ENCODE assay signal across 1 cellular context in the genomic region with DNA sequence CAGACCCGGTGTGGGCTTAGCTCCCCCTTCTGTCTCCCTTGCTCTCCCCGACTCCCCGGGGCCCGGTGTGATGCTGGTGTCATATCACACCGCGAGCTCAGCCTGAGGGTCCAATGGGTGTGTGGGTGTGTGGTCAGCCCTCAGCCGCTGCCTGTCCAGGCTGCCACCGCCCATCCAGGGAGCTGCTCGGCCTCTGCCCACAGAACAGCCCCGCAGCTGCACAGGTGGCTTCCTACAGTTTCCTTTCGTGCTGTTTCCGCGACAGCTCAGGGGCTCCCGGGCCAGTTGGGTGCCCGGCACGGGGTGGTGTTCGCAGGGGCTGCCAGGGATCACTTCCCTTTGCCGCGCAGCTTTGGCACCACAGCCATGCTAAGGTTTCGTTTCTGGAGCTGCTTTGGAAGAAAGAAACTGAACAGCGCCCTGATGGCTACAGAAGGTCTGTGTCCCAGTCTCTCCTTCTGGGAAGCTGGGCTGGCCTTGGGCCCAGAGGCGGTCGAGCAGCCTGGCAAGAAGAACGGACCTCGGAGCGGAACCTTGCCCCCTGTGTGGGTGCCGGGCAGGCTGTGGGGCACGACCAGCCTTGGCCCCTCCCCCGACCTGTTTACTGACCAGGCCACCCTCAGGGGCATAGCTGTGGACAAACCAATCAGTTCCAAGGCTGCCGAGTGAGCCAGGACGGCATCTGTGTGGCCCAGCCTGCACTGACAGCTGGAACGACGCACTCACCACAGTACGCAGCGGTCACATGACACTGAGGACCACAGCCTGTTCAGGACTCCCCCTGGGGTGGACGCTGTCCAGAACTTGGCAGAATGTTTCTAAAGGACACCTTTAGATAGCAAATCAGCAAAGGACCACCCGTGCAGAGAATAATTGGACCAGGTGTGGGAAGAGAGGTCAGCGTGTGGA.
TF ChIP-seq lines count a peak whose summit lies in the region.

No MANE protein-coding gene starts in this region.

TF ChIP-seq in HepG2, 621 proteins besides CTCF, POLR2A, EP300 and RAD21 (continued from another document and continues in another):
- TF ChIP-seq, protein P1, sequence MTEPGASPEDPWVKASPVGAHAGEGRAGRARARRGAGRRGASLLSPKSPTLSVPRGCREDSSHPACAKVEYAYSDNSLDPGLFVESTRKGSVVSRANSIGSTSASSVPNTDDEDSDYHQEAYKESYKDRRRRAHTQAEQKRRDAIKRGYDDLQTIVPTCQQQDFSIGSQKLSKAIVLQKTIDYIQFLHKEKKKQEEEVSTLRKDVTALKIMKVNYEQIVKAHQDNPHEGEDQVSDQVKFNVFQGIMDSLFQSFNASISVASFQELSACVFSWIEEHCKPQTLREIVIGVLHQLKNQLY (CRISPR knock-in tag; IDR thresholded peaks at IDR 0.05), result no peak
- TF ChIP-seq ZNF224 (CRISPR knock-in tag; IDR thresholded peaks at IDR 0.05) (peak; percentile 86; the same call in 1 of the 2 replicates), AGO2 (optimal IDR thresholded peaks at IDR 0.05; ENCODE audit: low read depth, low read length) (peak; percentile 73), ZEB1 (IDR thresholded peaks at IDR 0.05; ENCODE audit: insufficient replicate concordance, low read depth) (peak; percentile 22), ZNF709 (CRISPR knock-in tag; IDR thresholded peaks at IDR 0.05) (no peak), SNAPC2 (CRISPR knock-in tag; IDR thresholded peaks at IDR 0.05) (no peak), NONO (IDR thresholded peaks at IDR 0.05) (no peak), NONO (CRISPR knock-in tag; conservative IDR thresholded peaks at IDR 0.05) (peak; percentile 19; the same call in 1 of the 2 replicates), RFXANK (CRISPR knock-in tag; IDR thresholded peaks at IDR 0.05) (no peak), PHB2 (IDR thresholded peaks at IDR 0.05; ENCODE audit: partially characterized antibody) (no peak), ZNF234 (CRISPR knock-in tag; conservative IDR thresholded peaks at IDR 0.05) (no peak), MAX (IDR thresholded peaks at IDR 0.05) (no peak), GATAD2A (CRISPR knock-in tag; IDR thresholded peaks at IDR 0.05) (peak; percentile 69), ZNF784 (CRISPR knock-in tag; IDR thresholded peaks at IDR 0.05; ENCODE audit: borderline replicate concordance) (0 out of 2 replicates have a peak, but pooled peaks have one; percentile 36), TBX2 (CRISPR knock-in tag; IDR thresholded peaks at IDR 0.05; ENCODE audit: borderline replicate concordance) (peak; percentile 35; the same call in 1 of the 2 replicates), ZNF781 (CRISPR knock-in tag; IDR thresholded peaks at IDR 0.05; ENCODE audit: borderline replicate concordance, not compliant biosample characterization) (no peak), ZNF12 (CRISPR knock-in tag; IDR thresholded peaks at IDR 0.05) (0 out of 2 replicates have a peak, but pooled peaks have one; percentile 4), ZNF777 (CRISPR knock-in tag; IDR thresholded peaks at IDR 0.05) (peak; percentile 9; the same call in 1 of the 2 replicates), MTA1 (CRISPR knock-in tag; IDR thresholded peaks at IDR 0.05; ENCODE audit: borderline replicate concordance) (peak; percentile 34; the same call in 1 of the 2 replicates), HIC2 (CRISPR knock-in tag; IDR thresholded peaks at IDR 0.05; ENCODE audit: low read depth) (peak; percentile 99), RARA (CRISPR knock-in tag; IDR thresholded peaks at IDR 0.05) (peak; percentile 38; the same call in 1 of the 2 replicates)
- TF ChIP-seq, protein P2, sequence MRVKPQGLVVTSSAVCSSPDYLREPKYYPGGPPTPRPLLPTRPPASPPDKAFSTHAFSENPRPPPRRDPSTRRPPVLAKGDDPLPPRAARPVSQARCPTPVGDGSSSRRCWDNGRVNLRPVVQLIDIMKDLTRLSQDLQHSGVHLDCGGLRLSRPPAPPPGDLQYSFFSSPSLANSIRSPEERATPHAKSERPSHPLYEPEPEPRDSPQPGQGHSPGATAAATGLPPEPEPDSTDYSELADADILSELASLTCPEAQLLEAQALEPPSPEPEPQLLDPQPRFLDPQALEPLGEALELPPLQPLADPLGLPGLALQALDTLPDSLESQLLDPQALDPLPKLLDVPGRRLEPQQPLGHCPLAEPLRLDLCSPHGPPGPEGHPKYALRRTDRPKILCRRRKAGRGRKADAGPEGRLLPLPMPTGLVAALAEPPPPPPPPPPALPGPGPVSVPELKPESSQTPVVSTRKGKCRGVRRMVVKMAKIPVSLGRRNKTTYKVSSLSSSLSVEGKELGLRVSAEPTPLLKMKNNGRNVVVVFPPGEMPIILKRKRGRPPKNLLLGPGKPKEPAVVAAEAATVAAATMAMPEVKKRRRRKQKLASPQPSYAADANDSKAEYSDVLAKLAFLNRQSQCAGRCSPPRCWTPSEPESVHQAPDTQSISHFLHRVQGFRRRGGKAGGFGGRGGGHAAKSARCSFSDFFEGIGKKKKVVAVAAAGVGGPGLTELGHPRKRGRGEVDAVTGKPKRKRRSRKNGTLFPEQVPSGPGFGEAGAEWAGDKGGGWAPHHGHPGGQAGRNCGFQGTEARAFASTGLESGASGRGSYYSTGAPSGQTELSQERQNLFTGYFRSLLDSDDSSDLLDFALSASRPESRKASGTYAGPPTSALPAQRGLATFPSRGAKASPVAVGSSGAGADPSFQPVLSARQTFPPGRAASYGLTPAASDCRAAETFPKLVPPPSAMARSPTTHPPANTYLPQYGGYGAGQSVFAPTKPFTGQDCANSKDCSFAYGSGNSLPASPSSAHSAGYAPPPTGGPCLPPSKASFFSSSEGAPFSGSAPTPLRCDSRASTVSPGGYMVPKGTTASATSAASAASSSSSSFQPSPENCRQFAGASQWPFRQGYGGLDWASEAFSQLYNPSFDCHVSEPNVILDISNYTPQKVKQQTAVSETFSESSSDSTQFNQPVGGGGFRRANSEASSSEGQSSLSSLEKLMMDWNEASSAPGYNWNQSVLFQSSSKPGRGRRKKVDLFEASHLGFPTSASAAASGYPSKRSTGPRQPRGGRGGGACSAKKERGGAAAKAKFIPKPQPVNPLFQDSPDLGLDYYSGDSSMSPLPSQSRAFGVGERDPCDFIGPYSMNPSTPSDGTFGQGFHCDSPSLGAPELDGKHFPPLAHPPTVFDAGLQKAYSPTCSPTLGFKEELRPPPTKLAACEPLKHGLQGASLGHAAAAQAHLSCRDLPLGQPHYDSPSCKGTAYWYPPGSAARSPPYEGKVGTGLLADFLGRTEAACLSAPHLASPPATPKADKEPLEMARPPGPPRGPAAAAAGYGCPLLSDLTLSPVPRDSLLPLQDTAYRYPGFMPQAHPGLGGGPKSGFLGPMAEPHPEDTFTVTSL (CRISPR knock-in tag; IDR thresholded peaks at IDR 0.05; ENCODE audit: borderline replicate concordance), result peak; percentile 54
- TF ChIP-seq, protein P3, sequence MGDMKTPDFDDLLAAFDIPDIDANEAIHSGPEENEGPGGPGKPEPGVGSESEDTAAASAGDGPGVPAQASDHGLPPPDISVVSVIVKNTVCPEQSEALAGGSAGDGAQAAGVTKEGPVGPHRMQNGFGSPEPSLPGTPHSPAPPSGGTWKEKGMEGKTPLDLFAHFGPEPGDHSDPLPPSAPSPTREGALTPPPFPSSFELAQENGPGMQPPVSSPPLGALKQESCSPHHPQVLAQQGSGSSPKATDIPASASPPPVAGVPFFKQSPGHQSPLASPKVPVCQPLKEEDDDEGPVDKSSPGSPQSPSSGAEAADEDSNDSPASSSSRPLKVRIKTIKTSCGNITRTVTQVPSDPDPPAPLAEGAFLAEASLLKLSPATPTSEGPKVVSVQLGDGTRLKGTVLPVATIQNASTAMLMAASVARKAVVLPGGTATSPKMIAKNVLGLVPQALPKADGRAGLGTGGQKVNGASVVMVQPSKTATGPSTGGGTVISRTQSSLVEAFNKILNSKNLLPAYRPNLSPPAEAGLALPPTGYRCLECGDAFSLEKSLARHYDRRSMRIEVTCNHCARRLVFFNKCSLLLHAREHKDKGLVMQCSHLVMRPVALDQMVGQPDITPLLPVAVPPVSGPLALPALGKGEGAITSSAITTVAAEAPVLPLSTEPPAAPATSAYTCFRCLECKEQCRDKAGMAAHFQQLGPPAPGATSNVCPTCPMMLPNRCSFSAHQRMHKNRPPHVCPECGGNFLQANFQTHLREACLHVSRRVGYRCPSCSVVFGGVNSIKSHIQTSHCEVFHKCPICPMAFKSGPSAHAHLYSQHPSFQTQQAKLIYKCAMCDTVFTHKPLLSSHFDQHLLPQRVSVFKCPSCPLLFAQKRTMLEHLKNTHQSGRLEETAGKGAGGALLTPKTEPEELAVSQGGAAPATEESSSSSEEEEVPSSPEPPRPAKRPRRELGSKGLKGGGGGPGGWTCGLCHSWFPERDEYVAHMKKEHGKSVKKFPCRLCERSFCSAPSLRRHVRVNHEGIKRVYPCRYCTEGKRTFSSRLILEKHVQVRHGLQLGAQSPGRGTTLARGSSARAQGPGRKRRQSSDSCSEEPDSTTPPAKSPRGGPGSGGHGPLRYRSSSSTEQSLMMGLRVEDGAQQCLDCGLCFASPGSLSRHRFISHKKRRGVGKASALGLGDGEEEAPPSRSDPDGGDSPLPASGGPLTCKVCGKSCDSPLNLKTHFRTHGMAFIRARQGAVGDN (CRISPR knock-in tag; IDR thresholded peaks at IDR 0.05), result peak; percentile 68
- TF ChIP-seq, protein P4, sequence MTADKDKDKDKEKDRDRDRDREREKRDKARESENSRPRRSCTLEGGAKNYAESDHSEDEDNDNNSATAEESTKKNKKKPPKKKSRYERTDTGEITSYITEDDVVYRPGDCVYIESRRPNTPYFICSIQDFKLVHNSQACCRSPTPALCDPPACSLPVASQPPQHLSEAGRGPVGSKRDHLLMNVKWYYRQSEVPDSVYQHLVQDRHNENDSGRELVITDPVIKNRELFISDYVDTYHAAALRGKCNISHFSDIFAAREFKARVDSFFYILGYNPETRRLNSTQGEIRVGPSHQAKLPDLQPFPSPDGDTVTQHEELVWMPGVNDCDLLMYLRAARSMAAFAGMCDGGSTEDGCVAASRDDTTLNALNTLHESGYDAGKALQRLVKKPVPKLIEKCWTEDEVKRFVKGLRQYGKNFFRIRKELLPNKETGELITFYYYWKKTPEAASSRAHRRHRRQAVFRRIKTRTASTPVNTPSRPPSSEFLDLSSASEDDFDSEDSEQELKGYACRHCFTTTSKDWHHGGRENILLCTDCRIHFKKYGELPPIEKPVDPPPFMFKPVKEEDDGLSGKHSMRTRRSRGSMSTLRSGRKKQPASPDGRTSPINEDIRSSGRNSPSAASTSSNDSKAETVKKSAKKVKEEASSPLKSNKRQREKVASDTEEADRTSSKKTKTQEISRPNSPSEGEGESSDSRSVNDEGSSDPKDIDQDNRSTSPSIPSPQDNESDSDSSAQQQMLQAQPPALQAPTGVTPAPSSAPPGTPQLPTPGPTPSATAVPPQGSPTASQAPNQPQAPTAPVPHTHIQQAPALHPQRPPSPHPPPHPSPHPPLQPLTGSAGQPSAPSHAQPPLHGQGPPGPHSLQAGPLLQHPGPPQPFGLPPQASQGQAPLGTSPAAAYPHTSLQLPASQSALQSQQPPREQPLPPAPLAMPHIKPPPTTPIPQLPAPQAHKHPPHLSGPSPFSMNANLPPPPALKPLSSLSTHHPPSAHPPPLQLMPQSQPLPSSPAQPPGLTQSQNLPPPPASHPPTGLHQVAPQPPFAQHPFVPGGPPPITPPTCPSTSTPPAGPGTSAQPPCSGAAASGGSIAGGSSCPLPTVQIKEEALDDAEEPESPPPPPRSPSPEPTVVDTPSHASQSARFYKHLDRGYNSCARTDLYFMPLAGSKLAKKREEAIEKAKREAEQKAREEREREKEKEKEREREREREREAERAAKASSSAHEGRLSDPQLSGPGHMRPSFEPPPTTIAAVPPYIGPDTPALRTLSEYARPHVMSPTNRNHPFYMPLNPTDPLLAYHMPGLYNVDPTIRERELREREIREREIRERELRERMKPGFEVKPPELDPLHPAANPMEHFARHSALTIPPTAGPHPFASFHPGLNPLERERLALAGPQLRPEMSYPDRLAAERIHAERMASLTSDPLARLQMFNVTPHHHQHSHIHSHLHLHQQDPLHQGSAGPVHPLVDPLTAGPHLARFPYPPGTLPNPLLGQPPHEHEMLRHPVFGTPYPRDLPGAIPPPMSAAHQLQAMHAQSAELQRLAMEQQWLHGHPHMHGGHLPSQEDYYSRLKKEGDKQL (CRISPR knock-in tag; IDR thresholded peaks at IDR 0.05; ENCODE audit: low read depth), result no peak
